Comparison of ENCODE assay signal across 8 cellular contexts in genomic region chr17:33686171-33686570, GRCh38.
DNase-seq lines count a peak whose midpoint lies in the region; ATAC-seq and TF ChIP-seq lines count a peak whose summit lies in the region.

No MANE protein-coding gene starts in this region.

- no peaks in the 10 kb centered on the region for H3K27me3 ChIP-seq in hepatocyte

- no peaks in the 10 kb centered on the region for H3K9me3 ChIP-seq in hepatocyte (ENCODE audit: low read depth)

- H3K36me3 ChIP-seq in hepatocyte (replicated peaks; ENCODE audit: insufficient read depth, low read depth): no peaks in the 10 kb centered on the region

- DNase-seq in AG04449 (ENCODE audit: low read depth, low spot score) (no peak), GM10248 (ENCODE audit: extremely low spot score) (peak; percentile 38), RWPE1 (ENCODE audit: low spot score) (peak; percentile 4), hepatocyte (ENCODE audit: low spot score) (no peak), posterior cingulate gyrus (no peak)

- H3K4me3 ChIP-seq in AG04449 (ENCODE audit: low read depth, low read length) (no peak overlapping the region), hepatocyte (no peak overlapping the region)

- H3K27ac ChIP-seq in RWPE1 (no peak overlapping the region), hepatocyte (no peak overlapping the region)

- no peak overlapping the region for H3K4me2 ChIP-seq in hepatocyte

- WGBS in hepatocyte (ENCODE audit: low lambda C conversion rate, missing lambda C conversion rate): 84% methylated on average over 4 of the region's 4 CpGs

- ATAC-seq in HG02981 (IDR thresholded peaks at IDR 0.05; ENCODE audit: unreplicated experiment) (no peak), GM18498 (IDR thresholded peaks at IDR 0.05; ENCODE audit: unreplicated experiment) (no peak), GM21360 (IDR thresholded peaks at IDR 0.05; ENCODE audit: unreplicated experiment) (no peak)

- CTCF ChIA-PET in AG04449 (lab: Yijun Ruan, JAX) (no interaction called here), GM10248 (lab: Yijun Ruan, JAX) (interaction anchor here (0.8 to 6.9 kb wide), 5 partner anchors 12 to 355 kb away, joined by 3 to 59 read pairs (median 5); no protein-coding TSS in a partner anchor), RWPE1 (lab: Yijun Ruan, JAX) (no interaction called here)

- no peaks in the 10 kb centered on the region for H3K79me2 ChIP-seq in hepatocyte

- intact Hi-C loops in posterior cingulate gyrus (cut with DNase I): no loop called here

- no peak overlapping the region for H2AFZ ChIP-seq in hepatocyte

- no peaks in the 10 kb centered on the region for H3K4me1 ChIP-seq in hepatocyte (ENCODE audit: insufficient read depth)

- POLR2A ChIA-PET in AG04449 (lab: Yijun Ruan, JAX) (no interaction called here), GM10248 (lab: Yijun Ruan, JAX) (no interaction called here), RWPE1 (lab: Yijun Ruan, JAX; ENCODE audit: low non-redundant PET) (no interaction called here)

- no peaks in the 10 kb centered on the region for H3K9me2 ChIP-seq in hepatocyte (replicated peaks; ENCODE audit: insufficient read depth)

- no peaks in the 10 kb centered on the region for H4K20me1 ChIP-seq in hepatocyte (ENCODE audit: insufficient read depth, poor library complexity, severe bottlenecking)

- TF ChIP-seq CTCF in AG04449 (IDR thresholded peaks at IDR 0.05; ENCODE audit: insufficient read depth, low read length, missing control alignments): peak; percentile 18
- TF ChIP-seq CTCF in GM10248 (IDR thresholded peaks at IDR 0.05; ENCODE audit: control extremely low read depth, extremely low read depth, low read depth, missing control alignments): peak; percentile 27
- no peak; the same call in 1 of the 2 replicates for TF ChIP-seq CTCF in RWPE1 (conservative IDR thresholded peaks at IDR 0.05; ENCODE audit: low read depth)
- TF ChIP-seq CTCF in hepatocyte (IDR thresholded peaks at IDR 0.05; ENCODE audit: poor library complexity): peak; percentile 16

Comparison
In these comparisons a context has a peak if more than half of its experiments do, and no peak if none do; other contexts are left out.
1. DNase-seq: peak in GM10248 (single experiment) and RWPE1 (single experiment); none in AG04449 (single experiment), hepatocyte (single experiment) and posterior cingulate gyrus (0 of 10).